ENCODE assay signal across 23 cellular contexts in genomic region chr5:41012318-41012717, GRCh38. TPM values are rescaled to one million over a fixed set of nuclear protein-coding genes. Genes with fewer than 3 reads are reported as not detected.
"Had no signal": no experiment of that assay in that cellular context is flagged by ENCODE, and none has a peak within 500 bp of the region (broad histone marks: within the 10 kb centered on the region; RNA-seq: fewer than 3 reads in every experiment).

No MANE protein-coding gene starts in this region.

- H3K27me3 ChIP-seq: adrenal gland, SJSA1 had no signal

- DNase-seq: activated CD4-positive, alpha-beta T cell treated with anti-CD3 and anti-CD28 coated beads for 48 hours; activated CD4-positive, alpha-beta T cell treated with anti-CD3 and anti-CD28 coated beads, Interleukin-2, amount 50 U/mL, for 4 hours; activated CD4-positive, CD25-positive, alpha-beta regulatory T cell treated with anti-CD3 and anti-CD28 coated beads, Interleukin-2, amount 50 U/mL, for 72 hours; activated CD8-positive, alpha-beta memory T cell treated with anti-CD3 and anti-CD28 coated beads, Interleukin-2, amount 50 U/mL, for 48 hours; activated CD8-positive, alpha-beta T cell treated with anti-CD3 and anti-CD28 coated beads, Interleukin-2, amount 10 ng/mL, durations not matched to agents 7 days and 5 days; activated naive CD4-positive, alpha-beta T cell treated with anti-CD3 and anti-CD28 coated beads, Interleukin-2, amount 50 U/mL, for 16 hours; activated naive CD8-positive, alpha-beta T cell treated with anti-CD3 and anti-CD28 coated beads, Interleukin-2, amount 10 ng/mL, durations not matched to agents 7 days and 5 days; activated T-cell treated with anti-CD3 and anti-CD28 coated beads, Interleukin-2, amount 50 U/mL, for 1 hour; adrenal gland; anterior cingulate cortex; MM.1S; NCI-H1105; NCI-H1436; NCI-H1694 treated with DMSO at 0.1 percent for 48 hours; NCI-H2029 treated with DMSO at 0.1 percent for 48 hours; NCI-H510A treated with DMSO at 0.1 percent for 48 hours; NCI-H69; PC-9; T-helper 17 cell; T-helper 9 cell had no signal

- H3K27ac ChIP-seq: adrenal gland, PC-9, SJSA1 had no signal

- H3K9me3 ChIP-seq: adrenal gland, SJSA1 had no signal

- H3K4me3 ChIP-seq: adrenal gland, PC-9, SJSA1 had no signal

- H3K36me3 ChIP-seq: adrenal gland, SJSA1 had no signal

- ATAC-seq: activated CD8-positive, alpha-beta T cell treated with anti-CD3 and anti-CD28 coated beads, Interleukin-2, amount 10 ng/mL, durations not matched to agents 7 days and 5 days; T-helper 17 cell; WTC11 had no signal

RNA-seq across cellular contexts. Expression of gene MROH2B, which starts 58.8 kb away (rescaled TPM):
- total RNA-seq: activated CD8-positive, alpha-beta T cell treated with anti-CD3 and anti-CD28 coated beads, Interleukin-2, amount 10 ng/mL, durations not matched to agents 7 days and 5 days; activated naive CD8-positive, alpha-beta T cell treated with anti-CD3 and anti-CD28 coated beads, Interleukin-2, amount 10 ng/mL, durations not matched to agents 7 days and 5 days; cardiac septum; PC-9; SJSA1; T-helper 17 cell; WTC11 had no signal
